ENCODE assay signal across 8 cellular contexts in genomic region chr7:7967909-7968543, GRCh38. TPM values are rescaled to one million over a fixed set of nuclear protein-coding genes. Genes with fewer than 3 reads are reported as not detected.
DNase-seq lines count a peak whose midpoint lies in the region; ATAC-seq, FAIRE-seq and TF ChIP-seq lines count a peak whose summit lies in the region.

No MANE protein-coding gene starts in this region.

- TF ChIP-seq POLR2A in GM12891 (IDR thresholded peaks at IDR 0.05; ENCODE audit: low read depth, low read length): peak; percentile 73

- no peak for FAIRE-seq in GM12891 (lab: Jason Lieb, UNC)

- no peaks in the 10 kb centered on the region for H3K27me3 ChIP-seq in esophagus (ENCODE audit: control insufficient read depth in 1 of 2, insufficient read depth in 2 of 2, low read length in 2 of 2)

- TF ChIP-seq CTCF in retinal pigment epithelial cell (conservative IDR thresholded peaks at IDR 0.05; ENCODE audit: low read depth, low read length): no peak

- H3K27ac ChIP-seq in esophagus (ENCODE audit: low read depth in 2 of 2, low read length in 1 of 2): peak overlapping the region; percentile 80 to 92

- H3K4me1 ChIP-seq in esophagus (ENCODE audit: control insufficient read depth in 2 of 2, insufficient read depth in 2 of 2, low read length in 1 of 2): no peaks in the 10 kb centered on the region

- H3K4me3 ChIP-seq in esophagus (ENCODE audit: low read depth in 1 of 2, low read length in 2 of 2) (peak overlapping the region; percentile 77 to 82), retinal pigment epithelial cell (ENCODE audit: low read length) (peak overlapping the region; percentile 78)

- 3 to 4% methylated on average over 13 of the region's 13 CpGs for WGBS in esophagus, 2 donors

- no peaks in the 10 kb centered on the region for H3K9me3 ChIP-seq in esophagus (ENCODE audit: control insufficient read depth in 2 of 2, insufficient read depth in 1 of 2, low read depth in 1 of 2, low read length in 1 of 2)

- DNase-seq in GM12891 (ENCODE audit: insufficient read length, low spot score) (no peak), RPMI8226 (peak; percentile 26), retinal pigment epithelial cell (ENCODE audit: low read depth) (no peak), NCI-H187 treated with DMSO at 0.1 percent for 48 hours (lab: John Stamatoyannopoulos, UW) (no peak), NCI-H345 (lab: John Stamatoyannopoulos, UW) (no peak), NCI-H524 (lab: John Stamatoyannopoulos, UW) (no peak)

- no peak for ATAC-seq in HG02840 (IDR thresholded peaks at IDR 0.05; ENCODE audit: low FRiP score, unreplicated experiment)

- H3K36me3 ChIP-seq in esophagus (ENCODE audit: control insufficient read depth in 2 of 2, insufficient read depth in 2 of 2, low read length in 1 of 2): no peaks in the 10 kb centered on the region

TF ChIP-seq in GM12891, 5 proteins besides CTCF, POLR2A, EP300 and RAD21:
- TF ChIP-seq POLR2AphosphoS5 (IDR thresholded peaks at IDR 0.05; ENCODE audit: low read depth, low read length) (no peak), SPI1 (IDR thresholded peaks at IDR 0.05; ENCODE audit: low read depth, low read length) (no peak), POU2F2 (IDR thresholded peaks at IDR 0.05; ENCODE audit: low read depth, low read length) (peak; percentile 80; the same call in 1 of the 2 replicates), PAX5 (IDR thresholded peaks at IDR 0.05; ENCODE audit: insufficient read depth, low read length, severe bottlenecking) (no peak), TAF1 (IDR thresholded peaks at IDR 0.05; ENCODE audit: low read depth, low read length) (no peak; the same call in 1 of the 2 replicates)

RNA-seq across cellular contexts. Expression of gene GLCCI1, which starts 0.6 kb away (rescaled TPM):
- 24.1 TPM for polyA plus RNA-seq in GM12891 (2012; ENCODE audit: low read depth, missing spikeins)
- 1 to 10 TPM; 1.4 to 2.2 TPM for polyA plus RNA-seq in esophagus
